Comparison of ENCODE assay signal across 16 cellular contexts in the genomic region with DNA sequence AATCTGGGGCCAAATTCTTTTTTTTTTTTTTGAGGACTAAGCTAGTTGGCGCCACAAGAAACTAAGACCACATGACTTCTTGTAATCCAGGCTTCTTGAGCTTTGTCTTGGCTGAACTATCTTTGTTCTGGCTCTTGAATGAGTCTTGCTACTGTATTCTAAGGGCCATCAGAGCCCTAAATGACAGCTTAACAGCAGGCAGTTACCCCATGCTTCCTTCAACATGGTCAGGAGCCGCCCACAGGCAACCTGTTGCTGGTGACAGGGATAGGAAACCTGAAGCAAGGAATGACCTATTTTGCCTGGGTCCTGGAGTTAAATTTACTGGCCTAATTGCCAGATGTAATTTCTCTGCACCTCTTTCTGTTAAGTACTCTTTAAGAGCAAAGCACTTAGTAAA.
"Had no signal": no experiment of that assay in that cellular context is flagged by ENCODE, and none has a peak within 500 bp of the region (broad histone marks: within the 10 kb centered on the region; RNA-seq: fewer than 3 reads in every experiment).

No MANE protein-coding gene starts in this region.

- DNase-seq: activated CD4-positive, alpha-beta T cell treated with anti-CD3 and anti-CD28 coated beads for 36 hours; activated CD4-positive, alpha-beta T cell treated with anti-CD3 and anti-CD28 coated beads, Interleukin-2, amount 50 U/mL, for 48 hours; activated gamma-delta T cell treated with Interleukin-2 at 50 U/mL for 16 hours; activated T-cell treated with anti-CD3 and anti-CD28 coated beads for 4 hours; effector CD4-positive, alpha-beta T cell; heart right ventricle; left ventricle myocardium superior; naive B cell; retina; stimulated activated CD4-positive, alpha-beta T cell treated with anti-CD3 and anti-CD28 coated beads, Interleukin-12 subunit alpha, Interleukin-12 subunit beta, amount 100 ng/mL, for 4 hours; stimulated activated CD4-positive, alpha-beta T cell treated with anti-CD3 and anti-CD28 coated beads, Interleukin-1b, Interleukin-23, amount 100 ng/mL, for 48 hours; stimulated activated CD8-positive, alpha-beta memory T cell treated with anti-CD3 and anti-CD28 coated beads, Interleukin-4, amount 100 ng/mL, for 48 hours; stimulated activated naive CD4-positive, alpha-beta T cell treated with Interleukin-2 at 50 U/mL for 16 hours; substantia nigra; tibial artery; uterus had no signal

- H3K4me1 ChIP-seq: uterus had no signal

- H3K27ac ChIP-seq: heart right ventricle, tibial artery, uterus had no signal

- H3K9me3 ChIP-seq: heart right ventricle, tibial artery, uterus had no signal

- ATAC-seq: activated CD4-positive, alpha-beta T cell treated with anti-CD3 and anti-CD28 coated beads for 36 hours; heart right ventricle; left ventricle myocardium superior had no signal

- H3K4me3 ChIP-seq: heart right ventricle, tibial artery, uterus had no signal

- H3K27me3 ChIP-seq: tibial artery, uterus had no signal

- H3K36me3 ChIP-seq: heart right ventricle, tibial artery, uterus had no signal
